14 cellular contexts compared by ENCODE assay signal in the genomic region with DNA sequence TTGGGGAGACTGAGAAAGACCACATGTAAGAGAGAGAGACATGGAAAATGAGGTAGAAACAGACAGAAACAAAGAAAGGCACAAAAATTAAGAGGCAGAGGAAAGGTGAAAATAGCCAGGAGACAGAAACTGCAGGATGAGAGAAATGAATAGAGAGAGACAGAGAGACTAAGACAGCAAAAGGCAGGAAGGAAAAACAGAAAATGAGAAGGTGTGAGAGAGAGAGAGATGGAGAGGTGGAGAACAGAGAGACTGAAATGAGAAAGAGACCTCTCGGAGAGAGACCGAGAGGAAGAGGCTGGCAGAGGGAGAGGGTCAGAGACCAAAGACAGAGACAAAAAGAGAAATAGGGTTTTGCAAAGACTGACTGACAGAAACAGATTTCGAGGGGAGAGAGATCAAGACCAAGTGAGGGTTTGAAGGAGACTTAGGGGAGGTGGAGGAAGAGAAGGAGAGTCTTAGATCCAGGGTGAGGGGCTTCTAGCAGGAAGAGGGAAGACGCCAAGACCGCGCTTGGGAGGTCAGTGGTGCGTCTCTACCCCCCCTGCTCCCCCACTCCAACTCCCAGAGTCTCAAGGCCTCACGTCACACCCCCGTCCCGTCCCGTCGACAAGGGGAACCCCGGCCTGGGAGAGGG. TPM values are rescaled to one million over a fixed set of nuclear protein-coding genes. Genes with fewer than 3 reads are reported as not detected.
A peak's percentile ranks its signal among the peaks of the same experiment; 100 is the strongest.
DNase-seq lines count a peak whose midpoint lies in the region; ATAC-seq and TF ChIP-seq lines count a peak whose summit lies in the region.
"Had no signal": no experiment of that assay in that cellular context is flagged by ENCODE, and none has a peak within 500 bp of the region (broad histone marks: within the 10 kb centered on the region; RNA-seq: fewer than 3 reads in every experiment).

No MANE protein-coding gene starts in this region.

- peak overlapping the region; percentile 8 for H3K4me3 Mint-ChIP-seq in T-helper 1 cell treated with Interleukin-12 subunit alpha and Interleukin-12 subunit beta and Interleukin-4 antibody, amounts not matched to agents 30 μg/mL and 1 μg/mL, for 36 hours
- peak overlapping the region; percentile 82 for H3K4me3 Mint-ChIP-seq in endothelial cell (ENCODE audit: unreplicated experiment)
- H3K4me3 Mint-ChIP-seq in progenitor cell of endocrine pancreas (ENCODE audit: low read depth) = peak overlapping the region; percentile 14

- no peaks in the 10 kb centered on the region for H3K36me3 Mint-ChIP-seq in T-helper 1 cell treated with Interleukin-12 subunit alpha and Interleukin-12 subunit beta and Interleukin-4 antibody, amounts not matched to agents 30 μg/mL and 1 μg/mL, for 36 hours (ENCODE audit: low read depth)
- H3K36me3 Mint-ChIP-seq in endothelial cell (ENCODE audit: low read depth, unreplicated experiment) (peaks cover 7% of the 10 kb centered on the region), progenitor cell of endocrine pancreas (ENCODE audit: insufficient read depth) (no peaks in the 10 kb centered on the region)

- POLR2A ChIA-PET in PC-3 (lab: Charles Lee; ENCODE audit: unreplicated experiment) (no interaction called here), GM10248 (lab: Yijun Ruan, JAX) (no interaction called here)

- no peak for ATAC-seq in PC-3
- ATAC-seq in HG02678 (IDR thresholded peaks at IDR 0.05; ENCODE audit: unreplicated experiment) = no peak
- ATAC-seq: foreskin keratinocyte had no signal

- CTCF ChIA-PET in PC-3 (lab: Charles Lee) (interaction anchor here (0.6 kb wide), 1 partner anchor 150 kb away, joined by 4 read pairs; no protein-coding TSS in a partner anchor), GM10248 (lab: Yijun Ruan, JAX) (interaction anchor here (4.7 to 11.2 kb wide), 2 partner anchors 14 to 93 kb away, joined by 35 to 161 read pairs; no protein-coding TSS in a partner anchor)

- no peaks in the 10 kb centered on the region for H3K9me3 ChIP-seq in PC-3 (ENCODE audit: low read length)
- H3K9me3 ChIP-seq: prostate gland had no signal

- H3K4me2 ChIP-seq in PC-3 (ENCODE audit: low read length) = peak overlapping the region; percentile 72

- H3K27ac Mint-ChIP-seq in T-helper 1 cell treated with Interleukin-12 subunit alpha and Interleukin-12 subunit beta and Interleukin-4 antibody, amounts not matched to agents 30 μg/mL and 1 μg/mL, for 36 hours = no peak overlapping the region
- H3K27ac Mint-ChIP-seq in endothelial cell (ENCODE audit: unreplicated experiment) (peak overlapping the region; percentile 50), progenitor cell of endocrine pancreas (no peak overlapping the region)

- H3K9me2 ChIP-seq in PC-3 (replicated peaks; ENCODE audit: low read length) = no peaks in the 10 kb centered on the region

- H2AFZ ChIP-seq in PC-3 (ENCODE audit: low read length) = peak overlapping the region; percentile 51; the same call in 1 of the 2 replicates

- no peak overlapping the region for H3K9ac ChIP-seq in PC-3 (ENCODE audit: low read length)

- H3K4me3 ChIP-seq in PC-3 (ENCODE audit: low read length) = no peak overlapping the region

- no peaks in the 10 kb centered on the region for H3K79me2 ChIP-seq in PC-3 (ENCODE audit: low read length)

- no TSS peak for BruUV-seq in PC-3 (replicated peaks; lab: Mats Ljungman, UMichigan)

- no peaks in the 10 kb centered on the region for H3K9me3 Mint-ChIP-seq in T-helper 1 cell treated with Interleukin-12 subunit alpha and Interleukin-12 subunit beta and Interleukin-4 antibody, amounts not matched to agents 30 μg/mL and 1 μg/mL, for 36 hours
- no peaks in the 10 kb centered on the region for H3K9me3 Mint-ChIP-seq in endothelial cell (ENCODE audit: unreplicated experiment)
- no peaks in the 10 kb centered on the region for H3K9me3 Mint-ChIP-seq in progenitor cell of endocrine pancreas (ENCODE audit: low read depth)

- TF ChIP-seq CTCF in PC-3 (conservative IDR thresholded peaks at IDR 0.05; ENCODE audit: low read depth, low read length) = no peak
- no peak for TF ChIP-seq CTCF in endothelial cell (IDR thresholded peaks at IDR 0.05; ENCODE audit: unreplicated experiment)
- TF ChIP-seq CTCF in progenitor cell of endocrine pancreas (IDR thresholded peaks at IDR 0.05; ENCODE audit: unreplicated experiment) = no peak
- TF ChIP-seq CTCF in GM10248 (IDR thresholded peaks at IDR 0.05; ENCODE audit: control extremely low read depth, extremely low read depth, low read depth, missing control alignments) = no peak

- peaks cover 5% of the 10 kb centered on the region for H3K4me1 Mint-ChIP-seq in T-helper 1 cell treated with Interleukin-12 subunit alpha and Interleukin-12 subunit beta and Interleukin-4 antibody, amounts not matched to agents 30 μg/mL and 1 μg/mL, for 36 hours (ENCODE audit: low read depth)
- H3K4me1 Mint-ChIP-seq in endothelial cell (ENCODE audit: unreplicated experiment) = peaks cover 19% of the 10 kb centered on the region
- H3K4me1 Mint-ChIP-seq in progenitor cell of endocrine pancreas (ENCODE audit: low read depth) = peaks cover 10% of the 10 kb centered on the region

- peaks cover 28% of the 10 kb centered on the region for H3K4me1 ChIP-seq in PC-3 (ENCODE audit: insufficient read depth, low read length)

- intact Hi-C loops in PC-3 (cut with micrococcal nuclease) = loop anchor here (10.0 kb wide), 2 partner anchors 96 to 186 kb away; no protein-coding TSS in a partner anchor

- H4K20me1 ChIP-seq in PC-3 (ENCODE audit: low read length) = no peaks in the 10 kb centered on the region

- H3K27ac ChIP-seq in PC-3 (ENCODE audit: low read length) = no peak overlapping the region
- H3K27ac ChIP-seq: foreskin keratinocyte, prostate gland had no signal

- no peaks in the 10 kb centered on the region for H3K36me3 ChIP-seq in PC-3 (ENCODE audit: low read depth, low read length)
- H3K36me3 ChIP-seq: prostate gland had no signal

- no peaks in the 10 kb centered on the region for H3F3A ChIP-seq in PC-3 (ENCODE audit: low read length, unreplicated experiment)

- no peaks in the 10 kb centered on the region for H3K27me3 ChIP-seq in PC-3 (ENCODE audit: low read length)

- peaks cover 78% of the 10 kb centered on the region for H3K27me3 Mint-ChIP-seq in T-helper 1 cell treated with Interleukin-12 subunit alpha and Interleukin-12 subunit beta and Interleukin-4 antibody, amounts not matched to agents 30 μg/mL and 1 μg/mL, for 36 hours (ENCODE audit: low read depth)
- H3K27me3 Mint-ChIP-seq in endothelial cell (ENCODE audit: unreplicated experiment) (peaks cover 24% of the 10 kb centered on the region), progenitor cell of endocrine pancreas (peaks cover 74% of the 10 kb centered on the region)

- DNase-seq in T-helper 1 cell (no peak), PC-3 (no peak), endothelial cell (ENCODE audit: low spot score) (no peak), progenitor cell of endocrine pancreas (ENCODE audit: low spot score, unreplicated experiment) (no peak), NCI-H1694 (lab: John Stamatoyannopoulos, UW) (no peak), GM10248 (ENCODE audit: extremely low spot score) (no peak)
- DNase-seq: activated CD4-positive, alpha-beta T cell treated with anti-CD3 and anti-CD28 coated beads for 1 hour; foreskin keratinocyte; SHP77 treated with DMSO at 0.1 percent for 48 hours had no signal

RNA-seq across cellular contexts. Expression of gene AQP5, which starts 1.1 kb away (rescaled TPM):
- total RNA-seq in PC-3 (2014; rRNA removed) = not detected in 2 replicates
- total RNA-seq in endothelial cell (ENCODE audit: unreplicated experiment) = 0.26 TPM
- total RNA-seq in progenitor cell of endocrine pancreas = 1.8 and 2.0 TPM in 2 replicates
- total RNA-seq: foreskin keratinocyte, NCI-H460 had no signal

RNA-seq across cellular contexts. Expression of gene AQP2, which starts 10.1 kb away (rescaled TPM):
- total RNA-seq in PC-3 (2014; rRNA removed) (not detected in 2 replicates), endothelial cell (ENCODE audit: unreplicated experiment) (0.05 TPM), progenitor cell of endocrine pancreas (0.29 and 1.0 TPM in 2 replicates)
- total RNA-seq: dermis blood vessel endothelial cell, foreskin keratinocyte, NCI-H460 had no signal

RNA-seq across cellular contexts. Expression of gene AQP6, which starts 12.2 kb away (rescaled TPM):
- total RNA-seq in PC-3 (2014; rRNA removed) (not detected in 2 replicates), endothelial cell (ENCODE audit: unreplicated experiment) (not detected), progenitor cell of endocrine pancreas (0.29 TPM in 1 of 2 replicates, not detected in the other)
- total RNA-seq: dermis blood vessel endothelial cell had no signal

RNA-seq across cellular contexts. Expression of gene FAIM2, which starts 56.9 kb away (rescaled TPM):
- 0.18 TPM in 1 of 2 replicates, not detected in the other for total RNA-seq in PC-3 (2014; rRNA removed)
- not detected for total RNA-seq in endothelial cell (ENCODE audit: unreplicated experiment)
- not detected in 2 replicates for total RNA-seq in progenitor cell of endocrine pancreas
- total RNA-seq: dermis blood vessel endothelial cell, foreskin keratinocyte had no signal

Comparison
In these comparisons a context has a peak if more than half of its experiments do, and no peak if none do; other contexts are left out.
1. H3K4me3 Mint-ChIP-seq: peak in every context shown above with its lines; median percentile 82 in endothelial cell; 14 in progenitor cell of endocrine pancreas; 8 in T-helper 1 cell treated with Interleukin-12 subunit alpha and Interleukin-12 subunit beta and Interleukin-4 antibody, amounts not matched to agents 30 μg/mL and 1 μg/mL, for 36 hours.